2 cellular contexts compared by ENCODE assay signal in genomic region chr11:125600663-125601062, GRCh38.
A peak's percentile ranks its signal among the peaks of the same experiment; 100 is the strongest.
TF ChIP-seq lines count a peak whose summit lies in the region.

No MANE protein-coding gene starts in this region.

TF ChIP-seq in HEK293, 187 proteins besides CTCF, POLR2A, EP300 and RAD21:
- TF ChIP-seq ZNF366 (tag by site-specific recombination; conservative IDR thresholded peaks at IDR 0.05) (no peak), ZNF121 (tag by site-specific recombination; IDR thresholded peaks at IDR 0.05) (peak; percentile 65; the same call in 1 of the 2 replicates)

TF ChIP-seq in K562, 482 proteins besides CTCF, POLR2A, EP300 and RAD21:
- TF ChIP-seq ZNF121 (CRISPR knock-in tag; conservative IDR thresholded peaks at IDR 0.05) (peak; percentile 53), ZNF12 (CRISPR knock-in tag; IDR thresholded peaks at IDR 0.05) (no peak), RBM25 (IDR thresholded peaks at IDR 0.05; ENCODE audit: low read depth, low read length, severe bottlenecking) (peak; percentile 33)
TF ChIP-seq in K562: peak in this region for 2.
